ENCODE assay signal across 8 cellular contexts in genomic region chr19:2636897-2637683, GRCh38.
DNase-seq lines count a peak whose midpoint lies in the region; ATAC-seq lines count a peak whose summit lies in the region.

No MANE protein-coding gene starts in this region.

- H3K4me1 Mint-ChIP-seq in activated CD4-positive, alpha-beta T cell treated with anti-CD3 and anti-CD28 coated beads for 36 hours = peaks cover 12% of the 10 kb centered on the region

- CTCF ChIA-PET in activated CD4-positive, alpha-beta T cell treated with anti-CD3 and anti-CD28 coated beads for 36 hours (lab: Charles Lee) = interaction anchor here (0.6 to 3.1 kb wide), 24 partner anchors 9 to 315 kb away, joined by 3 to 23 read pairs (median 4); partner anchors contain the start of genes GADD45B and LMNB2

- no peaks in the 10 kb centered on the region for H3K9me3 Mint-ChIP-seq in activated CD4-positive, alpha-beta T cell treated with anti-CD3 and anti-CD28 coated beads for 36 hours (ENCODE audit: low read depth)

- intact Hi-C loops in activated CD4-positive, alpha-beta T cell treated with anti-CD3 and anti-CD28 coated beads for 36 hours (cut with DNase I, micrococcal nuclease) = loop anchor here (1.0 to 2.0 kb wide), 5 partner anchors 16 to 401 kb away; partner anchors contain the start of genes PLEKHJ1 (in 1 of the 2) and SF3A2 (in 1 of the 2)

- no peaks in the 10 kb centered on the region for H3K36me3 Mint-ChIP-seq in activated CD4-positive, alpha-beta T cell treated with anti-CD3 and anti-CD28 coated beads for 36 hours (ENCODE audit: low read depth)

- in situ Hi-C loops in KBM-7 (cut with MboI; ENCODE audit: low pct_unique_long_range_greater_than_20kb, low sequenced_read_pairs) = no loop called here

- DNase-seq in COLO668 (lab: John Stamatoyannopoulos, UW; ENCODE audit: unreplicated experiment) = peak; percentile 39
- DNase-seq in KBM-7 = peak; percentile 60
- peak; percentile 87 for DNase-seq in activated CD4-positive, alpha-beta T cell treated with anti-CD3 and anti-CD28 coated beads for 36 hours
- peak; percentile 46 for DNase-seq in cerebellar cortex (ENCODE audit: low spot score)
- DNase-seq in kidney tubule cell (ENCODE audit: low spot score) = peak; percentile 49
- peak; percentile 79 for DNase-seq in stimulated activated CD4-positive, alpha-beta T cell treated with anti-CD3 and anti-CD28 coated beads, Interleukin-4, amount 100 ng/mL, for 1 hour
- no peak for DNase-seq in NCI-H1436 treated with DMSO at 0.1 percent for 48 hours (lab: John Stamatoyannopoulos, UW)

- H3K27ac Mint-ChIP-seq in activated CD4-positive, alpha-beta T cell treated with anti-CD3 and anti-CD28 coated beads for 36 hours = no peak overlapping the region

- no peak overlapping the region for H3K4me3 Mint-ChIP-seq in activated CD4-positive, alpha-beta T cell treated with anti-CD3 and anti-CD28 coated beads for 36 hours

- H3K27me3 Mint-ChIP-seq in activated CD4-positive, alpha-beta T cell treated with anti-CD3 and anti-CD28 coated beads for 36 hours = peaks cover 4% of the 10 kb centered on the region

- peak; percentile 81 for ATAC-seq in activated CD4-positive, alpha-beta T cell treated with anti-CD3 and anti-CD28 coated beads for 36 hours
- ATAC-seq in GM18873 (IDR thresholded peaks at IDR 0.05; ENCODE audit: low FRiP score, unreplicated experiment) = no peak

- POLR2A ChIA-PET in activated CD4-positive, alpha-beta T cell treated with anti-CD3 and anti-CD28 coated beads for 36 hours (lab: Charles Lee) = interaction anchor here (0.6 to 1.2 kb wide), 5 partner anchors 16 to 309 kb away, joined by 3 to 10 read pairs (median 3); partner anchors contain the start of gene LSM7
